Comparison of ENCODE assay signal across 8 cellular contexts in the genomic region with DNA sequence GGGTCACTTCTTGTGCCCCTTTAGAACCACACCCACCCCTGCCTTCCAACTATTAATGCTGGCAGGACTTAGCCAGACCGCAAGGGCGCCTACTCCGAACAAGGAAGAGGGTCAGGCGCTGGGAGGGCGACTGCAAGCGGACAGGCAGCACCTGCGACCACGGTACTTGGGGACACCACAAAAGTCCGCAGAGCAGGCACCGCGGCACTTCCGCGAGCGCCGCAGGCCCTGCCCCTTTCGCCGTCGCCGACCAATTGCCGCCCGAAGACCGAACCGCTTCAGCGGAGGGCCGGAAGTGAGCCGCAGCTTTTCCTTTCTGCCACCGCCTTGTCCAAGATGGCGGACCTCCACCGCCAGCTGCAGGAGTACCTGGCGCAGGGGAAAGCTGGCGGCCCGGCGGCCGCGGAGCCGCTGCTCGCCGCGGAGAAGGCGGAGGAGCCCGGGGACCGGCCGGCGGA. TPM values are rescaled to one million over a fixed set of nuclear protein-coding genes. Genes with fewer than 3 reads are reported as not detected.
DNase-seq lines count a peak whose midpoint lies in the region; ATAC-seq and TF ChIP-seq lines count a peak whose summit lies in the region.

A gene with protein sequence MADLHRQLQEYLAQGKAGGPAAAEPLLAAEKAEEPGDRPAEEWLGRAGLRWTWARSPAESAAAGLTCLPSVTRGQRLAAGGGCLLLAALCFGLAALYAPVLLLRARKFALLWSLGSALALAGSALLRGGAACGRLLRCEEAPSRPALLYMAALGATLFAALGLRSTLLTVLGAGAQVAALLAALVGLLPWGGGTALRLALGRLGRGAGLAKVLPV (plus strand): TSS at position 305 of the 458 bp plus-strand sequence. CDS start 32 bp downstream, at position 337.

- peak within 1 kb of the TSS; percentile 82 for H3K4me2 ChIP-seq in OCI-LY7 (ENCODE audit: low read length)

- H3K4me1 Mint-ChIP-seq in IgD-negative memory B cell = peaks cover 25 to 32% (median 29%) of the 10 kb centered on the region in 3 donors

- no peaks in the 10 kb centered on the region for H3K9me3 Mint-ChIP-seq in IgD-negative memory B cell

- CTCF ChIA-PET in OCI-LY7 (lab: Charles Lee; ENCODE audit: unreplicated experiment) = no interaction called here

- H4K20me1 ChIP-seq in OCI-LY7 (ENCODE audit: insufficient read depth, low read length) = peaks cover 12% of the 10 kb centered on the region; the same call in 1 of the 2 replicates

- peak; percentile 87 for DNase-seq in DMS153 treated with DMSO at 0.1 percent for 48 hours (lab: John Stamatoyannopoulos, UW; ENCODE audit: unreplicated experiment)
- DNase-seq in OCI-LY7 (ENCODE audit: low spot score) = peak; percentile 95
- DNase-seq in activated T-cell treated with anti-CD3 and anti-CD28 coated beads for 4 hours = peak; percentile 77
- DNase-seq in epithelial cell of proximal tubule (ENCODE audit: low read depth) = peak; percentile 38
- DNase-seq in stimulated activated CD8-positive, alpha-beta memory T cell treated with anti-CD3 and anti-CD28 coated beads, Interleukin-4, amount 100 ng/mL, for 24 hours (ENCODE audit: low read depth) = peak; percentile 83

- peaks cover 31% of the 10 kb centered on the region for H3K4me1 ChIP-seq in OCI-LY7 (ENCODE audit: insufficient read depth, low read length, poor library complexity, severe bottlenecking)
- peaks cover 22% of the 10 kb centered on the region in 2 donors for H3K4me1 ChIP-seq in mucosa of rectum (ENCODE audit: control insufficient read depth in 2 of 2, insufficient read depth in 2 of 2, low read length in 2 of 2)

- H3K9me3 ChIP-seq in OCI-LY7 (ENCODE audit: low read length) (no peaks in the 10 kb centered on the region), mucosa of rectum (ENCODE audit: control insufficient read depth in 2 of 2, low read length in 2 of 2) (no peaks in the 10 kb centered on the region)

- peaks cover 39% of the 10 kb centered on the region for H3K36me3 ChIP-seq in OCI-LY7 (ENCODE audit: insufficient read depth, low read length)
- peaks cover 0 to 16% of the 10 kb centered on the region in 2 donors for H3K36me3 ChIP-seq in mucosa of rectum (ENCODE audit: control insufficient read depth in 2 of 2, insufficient read depth in 2 of 2, low read length in 2 of 2)

- H3K9me2 ChIP-seq in OCI-LY7 (ENCODE audit: insufficient read depth, low read length) = no peaks in the 10 kb centered on the region

- peaks cover 3% of the 10 kb centered on the region for H3K36me3 Mint-ChIP-seq in IgD-negative memory B cell

- BruUV-seq in OCI-LY7 (replicated peaks; lab: Mats Ljungman, UMichigan) = no TSS peak

- intact Hi-C loops in OCI-LY7 (cut with micrococcal nuclease; ENCODE audit: unreplicated experiment) = loop anchor here (1.0 to 5.0 kb wide), 6 partner anchors 109 to 390 kb away; a partner anchor contains a TSS

- peak within 1 kb of the TSS; percentile 93 to 98 (median 96) for H3K4me3 Mint-ChIP-seq in IgD-negative memory B cell

- H3K27ac ChIP-seq in OCI-LY7 (ENCODE audit: low read depth, low read length, poor library complexity, severe bottlenecking) (peak within 1 kb of the TSS; percentile 66), mucosa of rectum (ENCODE audit: low read depth in 2 of 2, low read length in 2 of 2) (peak within 1 kb of the TSS; percentile 97)

- H2AFZ ChIP-seq in OCI-LY7 (ENCODE audit: low read length) = peak within 1 kb of the TSS; percentile 51; the same call in 1 of the 2 replicates

- H3K27me3 Mint-ChIP-seq in IgD-negative memory B cell = no peaks in the 10 kb centered on the region

- peak; percentile 67 for ATAC-seq in GM21619 (IDR thresholded peaks at IDR 0.05; ENCODE audit: unreplicated experiment)

- peaks cover 29% of the 10 kb centered on the region; the same call in 1 of the 2 replicates for H3K79me2 ChIP-seq in OCI-LY7 (ENCODE audit: insufficient read depth, low read depth, low read length)

- H3K27ac Mint-ChIP-seq in IgD-negative memory B cell = peak within 1 kb of the TSS; percentile 84 to 99 (median 98)

- H3K27me3 ChIP-seq in mucosa of rectum (ENCODE audit: control insufficient read depth in 2 of 2, insufficient read depth in 2 of 2, low read length in 2 of 2) = no peaks in the 10 kb centered on the region

- no peak for TF ChIP-seq CTCF in OCI-LY7 (conservative IDR thresholded peaks at IDR 0.05; ENCODE audit: low read length)
- no peak for TF ChIP-seq CTCF in epithelial cell of proximal tubule (conservative IDR thresholded peaks at IDR 0.05; ENCODE audit: low read depth, low read length)

- H3K9ac ChIP-seq in mucosa of rectum (ENCODE audit: low read depth in 1 of 2, low read length in 2 of 2) = peak within 1 kb of the TSS; percentile 89 to 97

- H3K4me3 ChIP-seq in OCI-LY7 (ENCODE audit: low read depth, low read length, poor library complexity, severe bottlenecking) = peak within 1 kb of the TSS; percentile 69
- H3K4me3 ChIP-seq in epithelial cell of proximal tubule (ENCODE audit: low read depth, low read length) = peak within 1 kb of the TSS; percentile 67
- H3K4me3 ChIP-seq in mucosa of rectum (ENCODE audit: low read length in 2 of 2) = peak within 1 kb of the TSS; percentile 74 to 93

- POLR2A ChIA-PET in OCI-LY7 (lab: Charles Lee) = interaction anchor here (0.9 to 1.8 kb wide), 3 partner anchors 53 to 389 kb away, joined by 3 to 5 read pairs (median 5); a partner anchor contains a TSS

RNA-seq across cellular contexts. Expression of the gene that starts here (rescaled TPM):
- polyA plus RNA-seq in IgD-negative memory B cell = not detected
- 11.0 and 14.3 TPM in 2 replicates for total RNA-seq in OCI-LY7 (2014; rRNA removed; shearing (Covaris generic))
- total RNA-seq in OCI-LY7 (2022) = 7.6 and 9.4 TPM in 2 replicates
- 5.7 and 6.7 TPM in 2 replicates for total RNA-seq in epithelial cell of proximal tubule

Comparison
In these comparisons a context has a peak if more than half of its experiments do, and no peak if none do; other contexts are left out.
1. Peak in every context shown above with its lines: DNase-seq, ATAC-seq, H3K4me3 ChIP-seq and H3K27ac ChIP-seq.
2. DNase-seq: peak in every context shown above with its lines; median percentile 95 in OCI-LY7; 87 in DMS153 treated with DMSO at 0.1 percent for 48 hours; 83 in stimulated activated CD8-positive, alpha-beta memory T cell treated with anti-CD3 and anti-CD28 coated beads, Interleukin-4, amount 100 ng/mL, for 24 hours; 77 in activated T-cell treated with anti-CD3 and anti-CD28 coated beads for 4 hours; 38 in epithelial cell of proximal tubule.